In genomic region chr9:126154182-126154827, GRCh38 we compare ENCODE assay signal across 17 cellular contexts.
"Had no signal": no experiment of that assay in that cellular context is flagged by ENCODE, and none has a peak within 500 bp of the region (broad histone marks: within the 10 kb centered on the region; RNA-seq: fewer than 3 reads in every experiment).

No MANE protein-coding gene starts in this region.

- H3K27me3 ChIP-seq: colonic mucosa had no signal

- H3K4me1 Mint-ChIP-seq: activated naive CD4-positive, alpha-beta T cell treated with anti-CD3 and anti-CD28 coated beads, Interleukin-2, amount 50 U/mL, for 24 hours; naive B cell had no signal

- DNase-seq: activated CD4-positive, CD25-positive, alpha-beta regulatory T cell treated with anti-CD3 and anti-CD28 coated beads, Interleukin-2, amount 50 U/mL, for 72 hours; activated T-cell treated with anti-CD3 and anti-CD28 coated beads, Interleukin-2, amount 50 U/mL, for 48 hours; central memory CD4-positive, alpha-beta T cell; colonic mucosa; mammary epithelial cell; naive B cell; stimulated activated CD4-positive, alpha-beta T cell treated with anti-CD3 and anti-CD28 coated beads, Interleukin-15, amount 100 ng/mL, for 24 hours; stimulated activated CD4-positive, alpha-beta T cell treated with anti-CD3 and anti-CD28 coated beads, Interleukin-4, amount 100 ng/mL, for 4 hours; stimulated activated naive CD8-positive, alpha-beta T cell treated with anti-CD3 and anti-CD28 coated beads, Interleukin-15, Interleukin-2, amounts not matched to agents 100 U/mL and 50 U/mL, for 24 hours; T-helper 1 cell; T1000 had no signal

- H3K27ac Mint-ChIP-seq: activated naive CD4-positive, alpha-beta T cell treated with anti-CD3 and anti-CD28 coated beads, Interleukin-2, amount 50 U/mL, for 24 hours; naive B cell had no signal

- H3K4me3 Mint-ChIP-seq: activated naive CD4-positive, alpha-beta T cell treated with anti-CD3 and anti-CD28 coated beads, Interleukin-2, amount 50 U/mL, for 24 hours; naive B cell had no signal

- H3K36me3 Mint-ChIP-seq: activated naive CD4-positive, alpha-beta T cell treated with anti-CD3 and anti-CD28 coated beads, Interleukin-2, amount 50 U/mL, for 24 hours; naive B cell had no signal

- H3K9me3 Mint-ChIP-seq: activated naive CD4-positive, alpha-beta T cell treated with anti-CD3 and anti-CD28 coated beads, Interleukin-2, amount 50 U/mL, for 24 hours had no signal

- H3K4me1 ChIP-seq: adrenal gland, colonic mucosa had no signal

- H3K4me3 ChIP-seq: adrenal gland, colonic mucosa, SK-N-MC, thoracic aorta had no signal

- H3K36me3 ChIP-seq: adrenal gland, colonic mucosa, neutrophil, thoracic aorta had no signal

- H3K27ac ChIP-seq: adrenal gland, colonic mucosa, neutrophil, SK-N-MC, thoracic aorta had no signal

- ATAC-seq: esophagus mucosa; stimulated activated naive CD8-positive, alpha-beta T cell treated with anti-CD3 and anti-CD28 coated beads, Interleukin-15, Interleukin-2, amounts not matched to agents 100 U/mL and 50 U/mL, for 24 hours had no signal

- H3K9me3 ChIP-seq: adrenal gland, colonic mucosa, neutrophil, thoracic aorta had no signal
